10 cellular contexts compared by ENCODE assay signal in the genomic region with DNA sequence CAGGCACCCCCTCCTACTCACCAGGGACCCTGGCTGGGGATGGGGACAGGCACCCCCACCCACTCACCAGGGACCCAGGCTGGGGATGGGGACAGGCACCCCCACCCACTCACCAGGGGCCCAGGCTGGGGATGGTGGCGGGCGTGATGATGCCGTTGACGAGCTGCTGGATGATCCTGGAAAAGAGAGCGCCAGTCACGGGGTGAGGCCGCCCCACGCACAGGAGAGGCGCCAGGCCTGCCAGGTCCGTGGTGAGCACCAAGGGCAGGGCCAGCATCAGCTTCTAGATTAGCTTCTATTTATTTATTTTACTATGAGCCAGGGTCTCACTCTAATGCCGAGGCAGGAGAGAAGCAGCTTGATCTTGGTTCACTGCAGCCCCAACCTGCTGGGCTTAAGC. TPM values are rescaled to one million over a fixed set of nuclear protein-coding genes. Genes with fewer than 3 reads are reported as not detected.
"Had no signal": no experiment of that assay in that cellular context is flagged by ENCODE, and none has a peak within 500 bp of the region (broad histone marks: within the 10 kb centered on the region; RNA-seq: fewer than 3 reads in every experiment).

No MANE protein-coding gene starts in this region.

- DNase-seq: H7, HFFc6, KG1 had no signal

- H3K4me2 ChIP-seq: GM23338 had no signal

- ATAC-seq: GM23338, HepG2 had no signal

- H3K4me3 ChIP-seq: GM23338, HAP-1 had no signal

- H2AFZ ChIP-seq: GM23338 had no signal

- H3K9me3 ChIP-seq: HAP-1 had no signal

- H3K27ac ChIP-seq: HL-60 had no signal

- H3K4me1 ChIP-seq: HAP-1 had no signal

RNA-seq across cellular contexts. Expression of gene FGF22, which starts 10.4 kb away (rescaled TPM):
- total RNA-seq: H4, H7, HT1080 had no signal
- polyA plus RNA-seq: HepG2, IgD-negative memory B cell had no signal

RNA-seq across cellular contexts. Expression of gene PRSS57, which starts 45.1 kb away (rescaled TPM):
- total RNA-seq: GM23338, H4, H7, HepG2, HFFc6, HT1080 had no signal
- polyA plus RNA-seq: IgD-negative memory B cell had no signal
